In the genomic region with DNA sequence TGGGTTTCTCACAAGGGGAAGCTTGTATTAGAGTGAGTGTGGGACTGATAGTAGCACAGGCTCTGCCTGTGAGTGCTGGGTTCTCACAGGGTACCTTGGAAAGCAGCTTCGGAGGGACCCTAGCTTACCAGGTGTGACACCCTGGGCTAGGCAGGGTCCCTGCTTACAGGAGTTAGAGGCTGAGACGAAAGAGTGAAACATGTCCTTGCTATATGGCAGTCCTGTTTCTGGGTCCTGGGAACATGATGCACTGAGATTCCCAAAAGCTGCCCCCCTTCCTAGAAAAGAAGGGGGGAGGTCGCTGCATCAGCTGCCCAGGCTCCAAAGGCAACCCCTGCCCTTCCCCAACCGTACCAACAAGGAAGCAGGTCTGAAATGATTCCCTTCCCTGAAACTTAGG, we compare ENCODE assay signal across 1 cellular context.
TF ChIP-seq lines count a peak whose summit lies in the region.

No MANE protein-coding gene starts in this region.

TF ChIP-seq in GM12878, 131 proteins besides CTCF, POLR2A, EP300 and RAD21 (continued from another document):
- TF ChIP-seq, protein P1, sequence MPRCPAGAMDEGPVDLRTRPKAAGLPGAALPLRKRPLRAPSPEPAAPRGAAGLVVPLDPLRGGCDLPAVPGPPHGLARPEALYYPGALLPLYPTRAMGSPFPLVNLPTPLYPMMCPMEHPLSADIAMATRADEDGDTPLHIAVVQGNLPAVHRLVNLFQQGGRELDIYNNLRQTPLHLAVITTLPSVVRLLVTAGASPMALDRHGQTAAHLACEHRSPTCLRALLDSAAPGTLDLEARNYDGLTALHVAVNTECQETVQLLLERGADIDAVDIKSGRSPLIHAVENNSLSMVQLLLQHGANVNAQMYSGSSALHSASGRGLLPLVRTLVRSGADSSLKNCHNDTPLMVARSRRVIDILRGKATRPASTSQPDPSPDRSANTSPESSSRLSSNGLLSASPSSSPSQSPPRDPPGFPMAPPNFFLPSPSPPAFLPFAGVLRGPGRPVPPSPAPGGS (IDR thresholded peaks at IDR 0.05; ENCODE audit: borderline replicate concordance, insufficient read depth, low read depth, low read length, poor library complexity, severe bottlenecking), result no peak
- no peak for TF ChIP-seq NFIC (IDR thresholded peaks at IDR 0.05; ENCODE audit: low read depth, low read length)
- TF ChIP-seq CEBPB (IDR thresholded peaks at IDR 0.05; ENCODE audit: borderline replicate concordance in 1 of 2, low read depth in 2 of 2, low read length in 2 of 2), result no peak
- peak; percentile 20; the same call in 1 of the 2 replicates for TF ChIP-seq PAX5 (IDR thresholded peaks at IDR 0.05; ENCODE audit: borderline replicate concordance, low read depth, low read length)
- TF ChIP-seq, protein P2, sequence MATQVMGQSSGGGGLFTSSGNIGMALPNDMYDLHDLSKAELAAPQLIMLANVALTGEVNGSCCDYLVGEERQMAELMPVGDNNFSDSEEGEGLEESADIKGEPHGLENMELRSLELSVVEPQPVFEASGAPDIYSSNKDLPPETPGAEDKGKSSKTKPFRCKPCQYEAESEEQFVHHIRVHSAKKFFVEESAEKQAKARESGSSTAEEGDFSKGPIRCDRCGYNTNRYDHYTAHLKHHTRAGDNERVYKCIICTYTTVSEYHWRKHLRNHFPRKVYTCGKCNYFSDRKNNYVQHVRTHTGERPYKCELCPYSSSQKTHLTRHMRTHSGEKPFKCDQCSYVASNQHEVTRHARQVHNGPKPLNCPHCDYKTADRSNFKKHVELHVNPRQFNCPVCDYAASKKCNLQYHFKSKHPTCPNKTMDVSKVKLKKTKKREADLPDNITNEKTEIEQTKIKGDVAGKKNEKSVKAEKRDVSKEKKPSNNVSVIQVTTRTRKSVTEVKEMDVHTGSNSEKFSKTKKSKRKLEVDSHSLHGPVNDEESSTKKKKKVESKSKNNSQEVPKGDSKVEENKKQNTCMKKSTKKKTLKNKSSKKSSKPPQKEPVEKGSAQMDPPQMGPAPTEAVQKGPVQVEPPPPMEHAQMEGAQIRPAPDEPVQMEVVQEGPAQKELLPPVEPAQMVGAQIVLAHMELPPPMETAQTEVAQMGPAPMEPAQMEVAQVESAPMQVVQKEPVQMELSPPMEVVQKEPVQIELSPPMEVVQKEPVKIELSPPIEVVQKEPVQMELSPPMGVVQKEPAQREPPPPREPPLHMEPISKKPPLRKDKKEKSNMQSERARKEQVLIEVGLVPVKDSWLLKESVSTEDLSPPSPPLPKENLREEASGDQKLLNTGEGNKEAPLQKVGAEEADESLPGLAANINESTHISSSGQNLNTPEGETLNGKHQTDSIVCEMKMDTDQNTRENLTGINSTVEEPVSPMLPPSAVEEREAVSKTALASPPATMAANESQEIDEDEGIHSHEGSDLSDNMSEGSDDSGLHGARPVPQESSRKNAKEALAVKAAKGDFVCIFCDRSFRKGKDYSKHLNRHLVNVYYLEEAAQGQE (IDR thresholded peaks at IDR 0.05; ENCODE audit: low read depth, low read length), result peak; percentile 40; the same call in 1 of the 2 replicates
- TF ChIP-seq PML (IDR thresholded peaks at IDR 0.05; ENCODE audit: low read length), result no peak
- TF ChIP-seq JUNB (IDR thresholded peaks at IDR 0.05), result no peak
- TF ChIP-seq STAT3 (IDR thresholded peaks at IDR 0.05; ENCODE audit: low read depth, low read length), result no peak
